In the genomic region with DNA sequence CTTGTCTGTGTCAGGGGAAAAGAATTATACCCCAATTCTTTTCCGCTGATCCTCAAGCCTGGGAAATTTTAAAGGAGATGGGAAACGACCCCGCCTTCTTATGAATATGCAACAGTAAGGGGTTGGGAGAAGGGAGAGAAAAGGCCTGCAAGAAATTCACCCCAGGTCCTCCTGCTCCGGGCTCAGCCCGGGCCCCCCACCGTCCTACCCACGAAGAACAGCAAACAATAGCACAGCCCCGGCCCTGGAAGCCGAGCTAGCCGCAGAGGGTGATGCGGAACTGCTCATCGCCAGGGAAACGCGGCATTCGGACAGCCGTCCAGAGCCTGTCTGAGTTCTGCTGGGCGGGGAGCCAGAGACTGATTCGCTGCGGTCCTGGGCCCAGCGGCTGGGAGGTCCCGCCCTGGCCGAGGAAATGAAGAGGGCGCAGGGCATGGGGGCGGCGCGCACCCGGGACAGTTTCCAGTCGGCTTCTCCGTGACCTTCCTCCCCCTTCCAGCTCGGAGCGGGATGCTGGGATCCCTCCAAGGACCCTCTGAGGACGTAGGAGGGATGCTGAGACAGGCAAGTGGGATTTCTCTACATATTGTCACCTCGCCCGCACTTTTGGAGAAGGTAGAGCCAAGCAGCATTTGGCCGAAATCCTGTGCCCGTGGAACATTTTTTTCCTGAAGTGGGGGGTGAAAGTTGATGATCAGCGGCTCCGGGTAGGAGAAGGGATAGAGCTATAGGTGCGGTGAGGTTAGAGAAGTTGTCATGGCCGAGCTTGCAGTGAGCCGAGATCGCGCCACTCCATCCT, we compare ENCODE assay signal across 1 cellular context.
TF ChIP-seq lines count a peak whose summit lies in the region.

No MANE protein-coding gene starts in this region.

TF ChIP-seq in SK-N-SH, 30 proteins besides CTCF, POLR2A, EP300 and RAD21 (continued from another document):
- no peak for TF ChIP-seq ZBTB33 (IDR thresholded peaks at IDR 0.05; ENCODE audit: borderline replicate concordance, low read depth)
- TF ChIP-seq ELF1 (IDR thresholded peaks at IDR 0.05): 0 out of 2 replicates have a peak, but pooled peaks have one; percentile 2
- TF ChIP-seq, protein P1, sequence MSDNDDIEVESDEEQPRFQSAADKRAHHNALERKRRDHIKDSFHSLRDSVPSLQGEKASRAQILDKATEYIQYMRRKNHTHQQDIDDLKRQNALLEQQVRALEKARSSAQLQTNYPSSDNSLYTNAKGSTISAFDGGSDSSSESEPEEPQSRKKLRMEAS (IDR thresholded peaks at IDR 0.05; ENCODE audit: low read depth): no peak
- no peak for TF ChIP-seq MEF2A (IDR thresholded peaks at IDR 0.05; ENCODE audit: borderline replicate concordance, low read depth)
- TF ChIP-seq SMC3 (IDR thresholded peaks at IDR 0.05; ENCODE audit: low read depth, low read length): no peak
- TF ChIP-seq RXRA (IDR thresholded peaks at IDR 0.05; ENCODE audit: borderline replicate concordance, low read depth): no peak
- TF ChIP-seq GABPA (IDR thresholded peaks at IDR 0.05; ENCODE audit: low read depth): no peak
- TF ChIP-seq MXI1 (IDR thresholded peaks at IDR 0.05; ENCODE audit: low read depth, low read length): no peak
- TF ChIP-seq TEAD4 (IDR thresholded peaks at IDR 0.05; ENCODE audit: borderline replicate concordance, insufficient read depth): no peak
- TF ChIP-seq NFIC (IDR thresholded peaks at IDR 0.05; ENCODE audit: borderline replicate concordance): peak; percentile 41
- TF ChIP-seq GATA2 (CRISPR knock-in tag; IDR thresholded peaks at IDR 0.05): no peak
- TF ChIP-seq RCOR1 (IDR thresholded peaks at IDR 0.05; ENCODE audit: low read length): 0 out of 2 replicates have a peak, but pooled peaks have one; percentile 8
- TF ChIP-seq PBX3 (IDR thresholded peaks at IDR 0.05): peak; percentile 22; the same call in 1 of the 2 replicates
- TF ChIP-seq FOXJ3 (CRISPR knock-in tag; IDR thresholded peaks at IDR 0.05): no peak
- TF ChIP-seq FOSL2 (IDR thresholded peaks at IDR 0.05; ENCODE audit: borderline replicate concordance, low read depth): no peak
- TF ChIP-seq NRF1 (IDR thresholded peaks at IDR 0.05; ENCODE audit: low read depth, low read length): no peak
- TF ChIP-seq USF2 (IDR thresholded peaks at IDR 0.05; ENCODE audit: borderline replicate concordance, low read depth, low read length): no peak
- 0 out of 2 replicates have a peak, but pooled peaks have one; percentile 32 for TF ChIP-seq SIN3A (IDR thresholded peaks at IDR 0.05; ENCODE audit: borderline replicate concordance, low read depth, low read length)
- TF ChIP-seq, protein P2, sequence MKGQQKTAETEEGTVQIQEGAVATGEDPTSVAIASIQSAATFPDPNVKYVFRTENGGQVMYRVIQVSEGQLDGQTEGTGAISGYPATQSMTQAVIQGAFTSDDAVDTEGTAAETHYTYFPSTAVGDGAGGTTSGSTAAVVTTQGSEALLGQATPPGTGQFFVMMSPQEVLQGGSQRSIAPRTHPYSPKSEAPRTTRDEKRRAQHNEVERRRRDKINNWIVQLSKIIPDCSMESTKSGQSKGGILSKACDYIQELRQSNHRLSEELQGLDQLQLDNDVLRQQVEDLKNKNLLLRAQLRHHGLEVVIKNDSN (IDR thresholded peaks at IDR 0.05; ENCODE audit: borderline replicate concordance, low read depth): no peak
- no peak for TF ChIP-seq EZH2phosphoT487 (IDR thresholded peaks at IDR 0.05; ENCODE audit: borderline replicate concordance, low read depth)
TF ChIP-seq in SK-N-SH: peak in this region for 7.
